Comparison of ENCODE assay signal across 14 cellular contexts in the genomic region with DNA sequence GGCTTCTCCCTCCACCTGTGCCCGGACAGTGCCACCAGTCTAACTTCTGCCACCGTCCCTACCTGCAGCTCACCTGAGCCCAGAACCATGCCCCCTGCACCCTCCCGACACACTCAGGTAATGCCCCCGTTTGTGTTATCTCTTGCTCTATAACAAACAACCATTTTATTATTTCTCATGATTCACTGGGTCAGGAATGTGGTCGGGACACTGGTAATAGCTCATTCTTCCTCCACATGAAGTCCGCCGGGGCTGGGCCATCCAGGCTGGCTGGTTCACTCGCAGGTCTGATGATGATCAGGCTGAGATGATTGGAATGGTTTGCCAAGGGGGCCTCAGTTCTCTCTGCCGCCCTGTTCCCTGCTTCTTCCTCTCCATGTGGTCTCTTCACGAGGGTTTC. TPM values are rescaled to one million over a fixed set of nuclear protein-coding genes. Genes with fewer than 3 reads are reported as not detected.
A peak's percentile ranks its signal among the peaks of the same experiment; 100 is the strongest.
DNase-seq lines count a peak whose midpoint lies in the region; ATAC-seq and TF ChIP-seq lines count a peak whose summit lies in the region.
"Had no signal": no experiment of that assay in that cellular context is flagged by ENCODE, and none has a peak within 500 bp of the region (broad histone marks: within the 10 kb centered on the region; RNA-seq: fewer than 3 reads in every experiment).

No MANE protein-coding gene starts in this region.

- no peaks in the 10 kb centered on the region for H4K20me1 ChIP-seq in PC-9 (ENCODE audit: insufficient read depth)

- TF ChIP-seq CTCF in PC-9 (conservative IDR thresholded peaks at IDR 0.05), result no peak

- H3F3A ChIP-seq in PC-9 (ENCODE audit: insufficient read depth, low read depth), result peaks cover 23% of the 10 kb centered on the region

- no peak overlapping the region for H3K4me3 ChIP-seq in PC-9
- H3K4me3 ChIP-seq: transverse colon had no signal

- intact Hi-C loops in PC-9 (cut with micrococcal nuclease; ENCODE audit: unreplicated experiment), result loop anchor here (2.0 kb wide), 2 partner anchors 43 to 495 kb away; no protein-coding TSS in a partner anchor

- no peaks in the 10 kb centered on the region for H3K9me2 ChIP-seq in PC-9 (ENCODE audit: insufficient read depth)

- peak overlapping the region; percentile 95 for H3K27ac ChIP-seq in PC-9
- H3K27ac ChIP-seq: transverse colon had no signal

- DNase-seq in Daoy (ENCODE audit: low read depth) (peak; percentile 72), PC-9 (peak; percentile 79 to 88), ecto neural progenitor cell (ENCODE audit: low spot score) (peak; percentile 43), mucosa of gallbladder (ENCODE audit: low spot score) (peak; percentile 43), activated gamma-delta T cell treated with Interleukin-2 at 50 U/mL for 16 hours (no peak), OCI-M2 (lab: John Stamatoyannopoulos, UW; ENCODE audit: unreplicated experiment) (no peak), NCI-H526 (lab: John Stamatoyannopoulos, UW) (no peak)
- DNase-seq: activated CD4-positive, CD25-positive, alpha-beta regulatory T cell; activated CD8-positive, alpha-beta memory T cell treated with anti-CD3 and anti-CD28 coated beads, Interleukin-2, amount 50 U/mL, for 48 hours; DMS 273 treated with DMSO at 0.1 percent for 48 hours; Kasumi-1; NCI-H187 treated with DMSO at 0.1 percent for 48 hours; transverse colon had no signal

- H3K79me2 ChIP-seq in PC-9 (ENCODE audit: low read depth), result no peaks in the 10 kb centered on the region

- H3K9me3 ChIP-seq in PC-9 (ENCODE audit: insufficient read depth, low read depth), result no peaks in the 10 kb centered on the region
- H3K9me3 ChIP-seq: transverse colon had no signal

- no peaks in the 10 kb centered on the region for H3K36me3 ChIP-seq in PC-9 (ENCODE audit: low read depth)
- H3K36me3 ChIP-seq: transverse colon had no signal

- no TSS peak for BruUV-seq in PC-9 (replicated peaks; lab: Mats Ljungman, UMichigan)

- no peak overlapping the region for H2AFZ ChIP-seq in PC-9

- POLR2A ChIA-PET in PC-9 (lab: Charles Lee; ENCODE audit: unreplicated experiment), result interaction anchor here (0.5 to 0.7 kb wide), 6 partner anchors 9 to 379 kb away, joined by 3 to 18 read pairs (median 4); no protein-coding TSS in a partner anchor

- ATAC-seq in HG02970 (IDR thresholded peaks at IDR 0.05; ENCODE audit: low FRiP score, unreplicated experiment), result no peak

- H3K4me1 ChIP-seq in PC-9 (replicated peaks; ENCODE audit: insufficient read depth), result peaks cover 46% of the 10 kb centered on the region

- no peaks in the 10 kb centered on the region for H3K27me3 ChIP-seq in PC-9 (ENCODE audit: insufficient read depth, low read depth)
- H3K27me3 ChIP-seq: transverse colon had no signal

- CTCF ChIA-PET in PC-9 (lab: Charles Lee), result interaction anchor here (0.5 to 1.0 kb wide), 4 partner anchors 9 to 46 kb away, joined by 3 to 13 read pairs (median 8); no protein-coding TSS in a partner anchor

- H3K4me2 ChIP-seq in PC-9, result peak overlapping the region; percentile 68

RNA-seq across cellular contexts. Expression of a gene that starts 20.3 kb away (rescaled TPM):
- total RNA-seq in Daoy (2014; rRNA removed; shearing (Covaris generic)), result not detected in 2 replicates
- total RNA-seq in PC-9 (2021) (1.5 and 2.1 TPM in 2 replicates), mucosa of gallbladder (3.0 TPM)

Comparison
In these comparisons a context has a peak if more than half of its experiments do, and no peak if none do; other contexts are left out.
1. DNase-seq: peak in Daoy (single experiment), PC-9 (2 of 2), ecto neural progenitor cell (single experiment) and mucosa of gallbladder (single experiment); none in activated gamma-delta T cell treated with Interleukin-2 at 50 U/mL for 16 hours (single experiment), OCI-M2 (single experiment) and NCI-H526 (0 of 2).